9 cellular contexts compared by ENCODE assay signal in the genomic region with DNA sequence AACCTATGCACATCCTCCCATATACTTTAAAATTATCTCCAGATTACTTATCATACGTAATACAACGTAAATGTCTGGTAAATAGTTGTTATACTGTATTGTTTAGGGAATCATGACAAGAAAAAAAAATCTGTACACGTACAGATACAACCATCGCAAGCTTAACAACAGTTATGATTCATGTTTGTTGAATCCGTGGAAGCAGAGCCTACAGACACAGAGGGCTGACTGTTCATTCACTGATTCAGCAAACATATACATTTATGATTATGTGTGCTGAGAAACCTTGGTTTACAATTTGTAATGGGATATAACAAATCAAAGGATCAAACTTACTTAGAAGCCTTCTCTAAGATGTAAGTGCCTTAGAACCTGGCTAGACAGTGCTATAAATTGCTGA. TPM values are rescaled to one million over a fixed set of nuclear protein-coding genes. Genes with fewer than 3 reads are reported as not detected.
A peak's percentile ranks its signal among the peaks of the same experiment; 100 is the strongest.
DNase-seq lines count a peak whose midpoint lies in the region; TF ChIP-seq lines count a peak whose summit lies in the region.
"Had no signal": no experiment of that assay in that cellular context is flagged by ENCODE, and none has a peak within 500 bp of the region (broad histone marks: within the 10 kb centered on the region; RNA-seq: fewer than 3 reads in every experiment).

No MANE protein-coding gene starts in this region.

- no peak overlapping the region for H3K27ac Mint-ChIP-seq in T-helper 2 cell treated with Interferon-gamma antibody and Interleukin-4, amounts not matched to agents 5 μg/mL and 100 μg/mL, for 36 hours

- H3K27me3 Mint-ChIP-seq in T-helper 2 cell treated with Interferon-gamma antibody and Interleukin-4, amounts not matched to agents 5 μg/mL and 100 μg/mL, for 36 hours (ENCODE audit: low read depth), result no peaks in the 10 kb centered on the region

- H3F3A ChIP-seq in SU-DHL-6 (ENCODE audit: insufficient read depth), result peaks cover 5% of the 10 kb centered on the region; the same call in 1 of the 2 replicates

- H3K36me3 ChIP-seq in SU-DHL-6 (ENCODE audit: low read length), result peaks cover 6% of the 10 kb centered on the region
- peaks cover 9 to 10% of the 10 kb centered on the region in 2 experiments for H3K36me3 ChIP-seq in trophoblast cell (ENCODE audit: control insufficient read depth in 1 of 2, insufficient read depth in 2 of 2, low read length in 2 of 2)

- H2AK5ac ChIP-seq in trophoblast cell (ENCODE audit: low read length), result no peak overlapping the region

- DNase-seq in T-helper 2 cell treated with Interferon-gamma antibody and Interleukin-4, amounts not matched to agents 5 μg/mL and 100 μg/mL, for 36 hours (ENCODE audit: low spot score), result no peak
- no peak for DNase-seq in T-helper 2 cell
- DNase-seq in epithelial cell of prostate (ENCODE audit: low read depth, low spot score), result peak; percentile 20
- DNase-seq in trophoblast cell, result no peak
- DNase-seq in putamen (ENCODE audit: low spot score), result no peak
- no peak for DNase-seq in hypothalamus (lab: John Stamatoyannopoulos, UW)
- no peak for DNase-seq in anterior cingulate cortex (lab: John Stamatoyannopoulos, UW)
- DNase-seq: transverse colon had no signal

- H3K23ac ChIP-seq in trophoblast cell (ENCODE audit: low read length), result no peak overlapping the region

- no peaks in the 10 kb centered on the region for H4K20me1 ChIP-seq in SU-DHL-6 (ENCODE audit: low read depth, low read length)

- H3K79me1 ChIP-seq in trophoblast cell (ENCODE audit: low read length), result peaks cover 8% of the 10 kb centered on the region

- no peak overlapping the region for H4K8ac ChIP-seq in trophoblast cell (ENCODE audit: low read depth, low read length)

- H2BK120ac ChIP-seq in trophoblast cell (ENCODE audit: insufficient read depth, low read length, poor library complexity), result no peak overlapping the region

- peak overlapping the region; percentile 73 for H3K4me3 Mint-ChIP-seq in T-helper 2 cell treated with Interferon-gamma antibody and Interleukin-4, amounts not matched to agents 5 μg/mL and 100 μg/mL, for 36 hours

- no CpG with 5 or more reads among the region's 5 CpGs for WGBS in trophoblast cell (ENCODE audit: extremely low coverage, insufficient coverage, insufficient read length)

- no peak overlapping the region for H3K18ac ChIP-seq in trophoblast cell (ENCODE audit: low read length)

- H2BK5ac ChIP-seq in trophoblast cell (ENCODE audit: low read depth, low read length, poor library complexity), result no peak overlapping the region

- H3K36me3 Mint-ChIP-seq in T-helper 2 cell treated with Interferon-gamma antibody and Interleukin-4, amounts not matched to agents 5 μg/mL and 100 μg/mL, for 36 hours (ENCODE audit: low read depth), result peaks cover 51% of the 10 kb centered on the region

- no peak overlapping the region for H2BK12ac ChIP-seq in trophoblast cell (ENCODE audit: low read length)

- H2AFZ ChIP-seq in SU-DHL-6 (ENCODE audit: low read depth, low read length, severe bottlenecking) (no peak overlapping the region), trophoblast cell (ENCODE audit: insufficient read depth, low read length, poor library complexity) (no peak overlapping the region)

- peak overlapping the region; percentile 65 for H3K4me3 ChIP-seq in SU-DHL-6 (ENCODE audit: insufficient read depth, low read length, poor library complexity, severe bottlenecking)
- H3K4me3 ChIP-seq in trophoblast cell (ENCODE audit: low read depth, low read length), result no peak overlapping the region

- H3K4ac ChIP-seq in trophoblast cell (ENCODE audit: low read depth, low read length), result no peak overlapping the region

- peaks cover 4 to 9% of the 10 kb centered on the region in 2 experiments for H3K4me1 ChIP-seq in trophoblast cell (ENCODE audit: control insufficient read depth in 1 of 2, insufficient read depth in 2 of 2, low read length in 2 of 2)

- H3K9me2 ChIP-seq in SU-DHL-6 (replicated peaks; ENCODE audit: insufficient read depth, low read length), result no peaks in the 10 kb centered on the region

- peaks cover 48% of the 10 kb centered on the region for H3K9me3 Mint-ChIP-seq in T-helper 2 cell treated with Interferon-gamma antibody and Interleukin-4, amounts not matched to agents 5 μg/mL and 100 μg/mL, for 36 hours

- TF ChIP-seq CTCF in SU-DHL-6 (IDR thresholded peaks at IDR 0.05; ENCODE audit: insufficient read depth, low read length, poor library complexity, severe bottlenecking), result no peak

- H4K12ac ChIP-seq in trophoblast cell (ENCODE audit: low read depth, low read length), result no peak overlapping the region

- 0 out of 2 replicates have a peak overlapping the region, but pooled peaks have one; percentile 82 for H3K9ac ChIP-seq in SU-DHL-6 (ENCODE audit: low read length)
- H3K9ac ChIP-seq in trophoblast cell (ENCODE audit: low read length), result no peak overlapping the region

- H3K27ac ChIP-seq in SU-DHL-6 (ENCODE audit: low read depth, low read length) (no peak overlapping the region), epithelial cell of prostate (peak overlapping the region; percentile 81), trophoblast cell (ENCODE audit: low read depth, low read length) (no peak overlapping the region)
- H3K27ac ChIP-seq: transverse colon had no signal

- H3K4me1 Mint-ChIP-seq in T-helper 2 cell treated with Interferon-gamma antibody and Interleukin-4, amounts not matched to agents 5 μg/mL and 100 μg/mL, for 36 hours (ENCODE audit: low read depth), result peaks cover 18% of the 10 kb centered on the region

- H3K9me3 ChIP-seq in SU-DHL-6 (ENCODE audit: insufficient read depth, low read length), result no peaks in the 10 kb centered on the region
- peaks cover 3% of the 10 kb centered on the region for H3K9me3 ChIP-seq in trophoblast cell (ENCODE audit: insufficient read depth, low read depth, low read length)

- H3K14ac ChIP-seq in trophoblast cell (ENCODE audit: low read length), result no peak overlapping the region

- peak overlapping the region; percentile 93 for H3K4me2 ChIP-seq in SU-DHL-6 (ENCODE audit: low read depth, low read length, poor library complexity, severe bottlenecking)
- H3K4me2 ChIP-seq in trophoblast cell (ENCODE audit: low read length), result peak overlapping the region; percentile 25

- no peaks in the 10 kb centered on the region for H3K27me3 ChIP-seq in SU-DHL-6 (ENCODE audit: low read length)
- no peaks in the 10 kb centered on the region for H3K27me3 ChIP-seq in trophoblast cell (ENCODE audit: insufficient read depth, low read length)
- H3K27me3 ChIP-seq: transverse colon had no signal

- no peak overlapping the region for H4K91ac ChIP-seq in trophoblast cell (ENCODE audit: low read depth, low read length)

- peaks cover 62% of the 10 kb centered on the region for H3K79me2 ChIP-seq in SU-DHL-6 (ENCODE audit: insufficient read depth, low read length)
- H3K79me2 ChIP-seq in trophoblast cell (ENCODE audit: control insufficient read depth, insufficient read depth, low read length, poor library complexity), result peaks cover 6% of the 10 kb centered on the region

RNA-seq across cellular contexts. Expression of a gene that starts 1.5 kb away (rescaled TPM):
- polyA plus RNA-seq in trophoblast cell (2013), result 13.6 and 14.2 TPM in 2 replicates

RNA-seq across cellular contexts. Expression of a gene that starts 37.2 kb away (rescaled TPM):
- polyA plus RNA-seq in trophoblast cell (2013), result 2.6 and 2.7 TPM in 2 replicates

RNA-seq across cellular contexts. Expression of a gene that starts 46.5 kb away (rescaled TPM):
- polyA plus RNA-seq in trophoblast cell (2013), result 5.8 and 7.1 TPM in 2 replicates
